ENCODE assay signal across 1 cellular context in genomic region chr20:33700696-33701441, GRCh38.
A peak's percentile ranks its signal among the peaks of the same experiment; 100 is the strongest.
TF ChIP-seq lines count a peak whose summit lies in the region.
"Not testable (repeated sequence)": the region's sequence is repeated elsewhere in the genome, so short reads cannot be mapped to it uniquely, and the experiment has no call there.

No MANE protein-coding gene starts in this region.

TF ChIP-seq in HepG2, 621 proteins besides CTCF, POLR2A, EP300 and RAD21 (continued from another document):
- TF ChIP-seq ZBTB4 (CRISPR knock-in tag; IDR thresholded peaks at IDR 0.05; ENCODE audit: borderline replicate concordance) (peak; percentile 98), ZNF776 (CRISPR knock-in tag; IDR thresholded peaks at IDR 0.05) (0 out of 2 replicates have a peak, but pooled peaks have one; percentile 59), SOX6 (CRISPR knock-in tag; IDR thresholded peaks at IDR 0.05) (peak; percentile 73), ZNF687 (CRISPR knock-in tag; IDR thresholded peaks at IDR 0.05) (peak; percentile 68), CHD4 (IDR thresholded peaks at IDR 0.05; ENCODE audit: borderline replicate concordance, low read length) (0 out of 2 replicates have a peak, but pooled peaks have one; percentile 11), ZNF839 (CRISPR knock-in tag; IDR thresholded peaks at IDR 0.05; ENCODE audit: borderline replicate concordance) (peak; percentile 50; the same call in 1 of the 2 replicates), AGO1 (IDR thresholded peaks at IDR 0.05; ENCODE audit: low read depth, low read length, poor library complexity, severe bottlenecking) (peak; percentile 53), ZMYM3 (CRISPR knock-in tag; IDR thresholded peaks at IDR 0.05) (peak; percentile 59; the same call in 1 of the 2 replicates), ZNF362 (CRISPR knock-in tag; IDR thresholded peaks at IDR 0.05; ENCODE audit: borderline replicate concordance) (peak; percentile 65; the same call in 1 of the 2 replicates), ZBTB38 (CRISPR knock-in tag; IDR thresholded peaks at IDR 0.05) (peak; percentile 99), ZNF512 (CRISPR knock-in tag; IDR thresholded peaks at IDR 0.05) (0 out of 2 replicates have a peak, but pooled peaks have one; percentile 71), FOXO4 (CRISPR knock-in tag; conservative IDR thresholded peaks at IDR 0.05) (0 out of 2 replicates have a peak, but pooled peaks have one; percentile 64), HOXA3 (CRISPR knock-in tag; IDR thresholded peaks at IDR 0.05) (peak; percentile 52; the same call in 1 of the 2 replicates), KDM5B (CRISPR knock-in tag; IDR thresholded peaks at IDR 0.05; ENCODE audit: borderline replicate concordance) (peak; percentile 53; the same call in 1 of the 2 replicates), MTA1 (CRISPR knock-in tag; IDR thresholded peaks at IDR 0.05; ENCODE audit: borderline replicate concordance) (peak; percentile 79; the same call in 1 of the 2 replicates), ESRRA (CRISPR knock-in tag; IDR thresholded peaks at IDR 0.05; ENCODE audit: low read depth) (peak; percentile 43; the same call in 1 of the 2 replicates), ZNF333 (CRISPR knock-in tag; IDR thresholded peaks at IDR 0.05; ENCODE audit: borderline replicate concordance) (0 out of 2 replicates have a peak, but pooled peaks have one; percentile 45), ZNF788 (CRISPR knock-in tag; IDR thresholded peaks at IDR 0.05; ENCODE audit: borderline replicate concordance) (0 out of 2 replicates have a peak, but pooled peaks have one; percentile 20), RBAK (CRISPR knock-in tag; IDR thresholded peaks at IDR 0.05) (peak; percentile 53; the same call in 1 of the 2 replicates), ZMYM4 (CRISPR knock-in tag; IDR thresholded peaks at IDR 0.05) (peak; percentile 51), POGZ (CRISPR knock-in tag; IDR thresholded peaks at IDR 0.05) (0 out of 2 replicates have a peak, but pooled peaks have one; percentile 50)
- not testable (repeated sequence) for TF ChIP-seq SOX6 (IDR thresholded peaks at IDR 0.05)
- TF ChIP-seq, protein P1, sequence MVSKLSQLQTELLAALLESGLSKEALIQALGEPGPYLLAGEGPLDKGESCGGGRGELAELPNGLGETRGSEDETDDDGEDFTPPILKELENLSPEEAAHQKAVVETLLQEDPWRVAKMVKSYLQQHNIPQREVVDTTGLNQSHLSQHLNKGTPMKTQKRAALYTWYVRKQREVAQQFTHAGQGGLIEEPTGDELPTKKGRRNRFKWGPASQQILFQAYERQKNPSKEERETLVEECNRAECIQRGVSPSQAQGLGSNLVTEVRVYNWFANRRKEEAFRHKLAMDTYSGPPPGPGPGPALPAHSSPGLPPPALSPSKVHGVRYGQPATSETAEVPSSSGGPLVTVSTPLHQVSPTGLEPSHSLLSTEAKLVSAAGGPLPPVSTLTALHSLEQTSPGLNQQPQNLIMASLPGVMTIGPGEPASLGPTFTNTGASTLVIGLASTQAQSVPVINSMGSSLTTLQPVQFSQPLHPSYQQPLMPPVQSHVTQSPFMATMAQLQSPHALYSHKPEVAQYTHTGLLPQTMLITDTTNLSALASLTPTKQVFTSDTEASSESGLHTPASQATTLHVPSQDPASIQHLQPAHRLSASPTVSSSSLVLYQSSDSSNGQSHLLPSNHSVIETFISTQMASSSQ (IDR thresholded peaks at IDR 0.05; ENCODE audit: low read depth), result not testable (repeated sequence)
- TF ChIP-seq, protein P1 (CRISPR knock-in tag; IDR thresholded peaks at IDR 0.05; ENCODE audit: borderline replicate concordance), result 0 out of 2 replicates have a peak, but pooled peaks have one; percentile 16
- TF ChIP-seq, protein P2, sequence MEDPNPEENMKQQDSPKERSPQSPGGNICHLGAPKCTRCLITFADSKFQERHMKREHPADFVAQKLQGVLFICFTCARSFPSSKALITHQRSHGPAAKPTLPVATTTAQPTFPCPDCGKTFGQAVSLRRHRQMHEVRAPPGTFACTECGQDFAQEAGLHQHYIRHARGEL (CRISPR knock-in tag; IDR thresholded peaks at IDR 0.05), result 0 out of 2 replicates have a peak, but pooled peaks have one; percentile 65
